Comparison of ENCODE assay signal across 8 cellular contexts in genomic region chr1:94805912-94806311, GRCh38. TPM values are rescaled to one million over a fixed set of nuclear protein-coding genes. Genes with fewer than 3 reads are reported as not detected.
DNase-seq lines count a peak whose midpoint lies in the region; ATAC-seq and TF ChIP-seq lines count a peak whose summit lies in the region.

No MANE protein-coding gene starts in this region.

- ATAC-seq in GM18498 (IDR thresholded peaks at IDR 0.05; ENCODE audit: unreplicated experiment) = peak; percentile 61
- ATAC-seq in HG03521 (IDR thresholded peaks at IDR 0.05; ENCODE audit: unreplicated experiment) = peak; percentile 52

- peak; percentile 98 for TF ChIP-seq CTCF in progenitor cell of endocrine pancreas (IDR thresholded peaks at IDR 0.05; ENCODE audit: unreplicated experiment)

- intact Hi-C loops in head of caudate nucleus (cut with DNase I) = loop anchor here (5.0 kb wide), 1 partner anchor 279 kb away; no protein-coding TSS in a partner anchor

- no peak overlapping the region for H3K4me3 Mint-ChIP-seq in activated naive CD4-positive, alpha-beta T cell treated with anti-CD3 and anti-CD28 coated beads, Interleukin-2, amount 10 ng/mL, durations not matched to agents 7 days and 5 days
- H3K4me3 Mint-ChIP-seq in progenitor cell of endocrine pancreas (ENCODE audit: low read depth) = peak overlapping the region; percentile 43

- peaks cover 34% of the 10 kb centered on the region for H3K4me1 Mint-ChIP-seq in activated naive CD4-positive, alpha-beta T cell treated with anti-CD3 and anti-CD28 coated beads, Interleukin-2, amount 10 ng/mL, durations not matched to agents 7 days and 5 days
- H3K4me1 Mint-ChIP-seq in progenitor cell of endocrine pancreas (ENCODE audit: low read depth) = peaks cover 60% of the 10 kb centered on the region

- CTCF ChIA-PET in activated naive CD4-positive, alpha-beta T cell treated with anti-CD3 and anti-CD28 coated beads, Interleukin-2, amount 10 ng/mL, durations not matched to agents 7 days and 5 days (lab: Charles Lee) = interaction anchor here (0.9 to 6.8 kb wide), 18 partner anchors 11 to 780 kb away, joined by 3 to 71 read pairs (median 4); no protein-coding TSS in a partner anchor

- no peaks in the 10 kb centered on the region for H3K36me3 Mint-ChIP-seq in activated naive CD4-positive, alpha-beta T cell treated with anti-CD3 and anti-CD28 coated beads, Interleukin-2, amount 10 ng/mL, durations not matched to agents 7 days and 5 days
- no peaks in the 10 kb centered on the region for H3K36me3 Mint-ChIP-seq in progenitor cell of endocrine pancreas (ENCODE audit: insufficient read depth)

- DNase-seq in AG08396 (ENCODE audit: low spot score) (peak; percentile 53), SHP77 treated with DMSO at 0.1 percent for 48 hours (lab: John Stamatoyannopoulos, UW) (peak; percentile 43), head of caudate nucleus (peak in 41 of 42 donors; percentile 49 to 87 (median 69)), progenitor cell of endocrine pancreas (ENCODE audit: low spot score, unreplicated experiment) (peak; percentile 56), GOT3 (lab: John Stamatoyannopoulos, UW) (no peak)
- peak; percentile 64 for DNase-seq in activated naive CD4-positive, alpha-beta T cell treated with anti-CD3 and anti-CD28 coated beads, Interleukin-2, amount 10 ng/mL, durations not matched to agents 7 days and 5 days

- peaks cover 7% of the 10 kb centered on the region for H3K27me3 Mint-ChIP-seq in activated naive CD4-positive, alpha-beta T cell treated with anti-CD3 and anti-CD28 coated beads, Interleukin-2, amount 10 ng/mL, durations not matched to agents 7 days and 5 days
- no peaks in the 10 kb centered on the region for H3K27me3 Mint-ChIP-seq in progenitor cell of endocrine pancreas

- no peaks in the 10 kb centered on the region for H3K9me3 Mint-ChIP-seq in activated naive CD4-positive, alpha-beta T cell treated with anti-CD3 and anti-CD28 coated beads, Interleukin-2, amount 10 ng/mL, durations not matched to agents 7 days and 5 days
- H3K9me3 Mint-ChIP-seq in progenitor cell of endocrine pancreas (ENCODE audit: low read depth) = no peaks in the 10 kb centered on the region

- H3K27ac Mint-ChIP-seq in activated naive CD4-positive, alpha-beta T cell treated with anti-CD3 and anti-CD28 coated beads, Interleukin-2, amount 10 ng/mL, durations not matched to agents 7 days and 5 days = no peak overlapping the region
- H3K27ac Mint-ChIP-seq in progenitor cell of endocrine pancreas = peak overlapping the region; percentile 49

RNA-seq across cellular contexts. Expression of gene SLC44A3, which starts 14.2 kb away (rescaled TPM):
- 70.4 and 75.4 TPM in 2 replicates for total RNA-seq in progenitor cell of endocrine pancreas
